8 cellular contexts compared by ENCODE assay signal in the genomic region with DNA sequence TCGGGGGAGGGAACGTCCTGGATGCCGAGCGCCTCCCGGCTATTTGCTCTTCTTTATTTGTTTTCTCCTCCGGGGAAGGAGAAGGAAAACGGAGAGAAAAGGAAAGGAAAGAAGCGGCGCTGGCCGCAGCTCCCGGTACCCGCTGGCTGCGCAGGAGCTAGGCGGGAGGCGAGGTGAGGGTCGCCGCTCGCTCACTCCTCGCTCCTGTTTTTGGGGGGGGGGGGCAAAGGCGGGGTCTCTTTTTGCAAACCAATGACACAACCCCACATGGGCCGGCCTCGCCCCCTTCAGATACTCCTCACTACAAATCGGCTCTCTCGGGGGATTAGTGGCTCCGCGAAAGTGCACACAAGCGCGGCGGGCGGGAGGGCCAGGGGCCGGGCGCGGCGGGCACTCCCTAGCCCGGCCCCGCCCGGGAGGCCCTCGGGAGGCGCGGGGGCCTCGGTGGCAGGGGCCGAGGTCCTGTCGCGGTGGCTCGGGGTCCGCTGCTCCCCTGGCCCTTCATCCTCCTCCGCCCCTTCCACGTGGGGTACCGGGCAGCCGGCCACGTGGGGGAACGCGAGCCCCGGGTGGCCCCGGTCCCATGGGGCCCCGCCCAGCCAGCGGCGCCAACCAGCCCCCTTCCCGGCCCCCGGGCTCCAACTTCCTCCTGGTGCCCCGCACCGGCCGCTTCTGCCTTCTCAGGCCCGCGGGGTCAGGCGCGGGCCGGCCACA. TPM values are rescaled to one million over a fixed set of nuclear protein-coding genes. Genes with fewer than 3 reads are reported as not detected.
A peak's percentile ranks its signal among the peaks of the same experiment; 100 is the strongest.
DNase-seq lines count a peak whose midpoint lies in the region; ATAC-seq and TF ChIP-seq lines count a peak whose summit lies in the region.

No MANE protein-coding gene starts in this region.

- no peaks in the 10 kb centered on the region for H3K9me3 ChIP-seq in SK-N-SH
- no peaks in the 10 kb centered on the region for H3K9me3 ChIP-seq in smooth muscle cell (replicated peaks; ENCODE audit: low read depth)

- H3K4me3 ChIP-seq in SK-N-SH (ENCODE audit: low read depth in 2 of 2, low read length in 1 of 2): peak overlapping the region; percentile 69 to 79
- H3K4me3 ChIP-seq in coronary artery: peak overlapping the region; percentile 99
- H3K4me3 ChIP-seq in kidney epithelial cell (ENCODE audit: low read depth, low read length): peak overlapping the region; percentile 82
- peak overlapping the region; percentile 93 for H3K4me3 ChIP-seq in smooth muscle cell

- H3K4me1 ChIP-seq in SK-N-SH (ENCODE audit: control insufficient read depth in 1 of 2, insufficient read depth in 2 of 2, low read depth in 1 of 2, low read length in 1 of 2) (peaks cover 18 to 24% of the 10 kb centered on the region in 2 experiments), smooth muscle cell (ENCODE audit: low read depth) (peaks cover 35% of the 10 kb centered on the region)

- peak overlapping the region; percentile 86 for H2AFZ ChIP-seq in SK-N-SH (ENCODE audit: low read depth)
- H2AFZ ChIP-seq in smooth muscle cell (ENCODE audit: low read depth): peak overlapping the region; percentile 86

- TF ChIP-seq CTCF in SK-N-SH (IDR thresholded peaks at IDR 0.05) (no peak), coronary artery (IDR thresholded peaks at IDR 0.05) (no peak), kidney epithelial cell (IDR thresholded peaks at IDR 0.05; ENCODE audit: insufficient read depth, low read length, poor library complexity, severe bottlenecking) (peak; percentile 43), smooth muscle cell (IDR thresholded peaks at IDR 0.05; ENCODE audit: borderline replicate concordance, insufficient read depth, poor library complexity, severe bottlenecking) (peak; percentile 36)

- H4K20me1 ChIP-seq in SK-N-SH (ENCODE audit: insufficient read depth) (peaks cover 19% of the 10 kb centered on the region), smooth muscle cell (ENCODE audit: low read depth) (peaks cover 19% of the 10 kb centered on the region)

- TF ChIP-seq EP300 in SK-N-SH (IDR thresholded peaks at IDR 0.05; ENCODE audit: borderline replicate concordance in 1 of 2, low read depth in 1 of 2, low read length in 1 of 2): no peak; a peak in 1 of 4 replicates

- no peak for TF ChIP-seq RAD21 in SK-N-SH (IDR thresholded peaks at IDR 0.05; ENCODE audit: low read length)

- ATAC-seq in HG03442 (IDR thresholded peaks at IDR 0.05; ENCODE audit: unreplicated experiment): no peak

- H3K9me2 ChIP-seq in SK-N-SH: no peaks in the 10 kb centered on the region

- peak overlapping the region; percentile 93 to 98 for H3K27ac ChIP-seq in SK-N-SH (ENCODE audit: low read depth in 2 of 2, low read length in 1 of 2)
- H3K27ac ChIP-seq in coronary artery: peak overlapping the region; percentile 96 to 100
- H3K27ac ChIP-seq in smooth muscle cell (ENCODE audit: low read depth): peak overlapping the region; percentile 53

- peaks cover 15% of the 10 kb centered on the region for H3F3A ChIP-seq in SK-N-SH (replicated peaks; ENCODE audit: insufficient read depth)
- H3F3A ChIP-seq in smooth muscle cell (ENCODE audit: low read depth): peaks cover 5% of the 10 kb centered on the region

- H3K9ac ChIP-seq in SK-N-SH (peak overlapping the region; percentile 91), smooth muscle cell (ENCODE audit: low read depth) (peak overlapping the region; percentile 17)

- peak overlapping the region; percentile 94 for H3K4me2 ChIP-seq in SK-N-SH
- H3K4me2 ChIP-seq in smooth muscle cell: peak overlapping the region; percentile 99

- H3K36me3 ChIP-seq in SK-N-SH (replicated peaks in 1 of 2; ENCODE audit: control insufficient read depth in 1 of 2, insufficient read depth in 2 of 2, low read length in 1 of 2) (peaks cover 3 to 5% of the 10 kb centered on the region in 2 experiments), kidney epithelial cell (ENCODE audit: control insufficient read depth, insufficient read depth, low read length) (no peaks in the 10 kb centered on the region), smooth muscle cell (ENCODE audit: low read depth) (no peaks in the 10 kb centered on the region)

- CTCF ChIA-PET in SK-N-SH (lab: Yijun Ruan, JAX): interaction anchor here (1.2 to 1.3 kb wide), 2 partner anchors 113 to 350 kb away, joined by 3 to 4 read pairs; no protein-coding TSS in a partner anchor

- H3K27me3 ChIP-seq in SK-N-SH (ENCODE audit: insufficient read depth) (no peaks in the 10 kb centered on the region), kidney epithelial cell (ENCODE audit: control insufficient read depth, insufficient read depth, low read length) (no peaks in the 10 kb centered on the region), smooth muscle cell (ENCODE audit: low read depth) (no peaks in the 10 kb centered on the region)

- WGBS in SK-N-SH (ENCODE audit: low lambda C conversion rate): 2% methylated on average over 17 of the region's 68 CpGs
- 1% methylated on average over 38 of the region's 68 CpGs for WGBS in smooth muscle cell (ENCODE audit: low lambda C conversion rate)

- POLR2A ChIA-PET in SK-N-SH (lab: Yijun Ruan, JAX): interaction anchor here (0.7 to 1.2 kb wide), 3 partner anchors 161 to 558 kb away, joined by 3 to 6 read pairs (median 5); partner anchors contain the start of gene EDRF1

- peaks cover 36% of the 10 kb centered on the region for H3K79me2 ChIP-seq in SK-N-SH (ENCODE audit: insufficient read depth)
- peaks cover 28% of the 10 kb centered on the region for H3K79me2 ChIP-seq in smooth muscle cell (ENCODE audit: low read depth)

- DNase-seq in NCI-H2029 (lab: John Stamatoyannopoulos, UW): peak; percentile 17
- no peak for DNase-seq in NCI-H2029 treated with DMSO at 0.1 percent for 48 hours (lab: John Stamatoyannopoulos, UW)
- DNase-seq in KG1 (lab: John Stamatoyannopoulos, UW): peak; percentile 80
- peak; percentile 93 for DNase-seq in SK-N-SH
- peak; percentile 89 for DNase-seq in coronary artery (ENCODE audit: low spot score)
- DNase-seq in kidney epithelial cell (ENCODE audit: low read depth): no peak
- peak; percentile 77 for DNase-seq in smooth muscle cell (lab: John Stamatoyannopoulos, UW; ENCODE audit: unreplicated experiment)

TF ChIP-seq in SK-N-SH, 30 proteins besides CTCF, POLR2A, EP300 and RAD21 (continues in another document):
- TF ChIP-seq SIN3A (IDR thresholded peaks at IDR 0.05; ENCODE audit: borderline replicate concordance, low read depth, low read length) (0 out of 2 replicates have a peak, but pooled peaks have one; percentile 23), RCOR1 (IDR thresholded peaks at IDR 0.05; ENCODE audit: low read length) (no peak), USF2 (IDR thresholded peaks at IDR 0.05; ENCODE audit: borderline replicate concordance, low read depth, low read length) (no peak), RFX5 (IDR thresholded peaks at IDR 0.05; ENCODE audit: low read length) (no peak), EZH2phosphoT487 (IDR thresholded peaks at IDR 0.05; ENCODE audit: borderline replicate concordance, low read depth) (no peak), POLR2AphosphoS5 (IDR thresholded peaks at IDR 0.05; ENCODE audit: low read depth, low read length) (no peak), IRF3 (IDR thresholded peaks at IDR 0.05; ENCODE audit: low read depth, low read length) (no peak), SMC3 (IDR thresholded peaks at IDR 0.05; ENCODE audit: low read depth, low read length) (no peak), MXI1 (IDR thresholded peaks at IDR 0.05; ENCODE audit: low read depth, low read length) (peak; percentile 94), NRF1 (IDR thresholded peaks at IDR 0.05; ENCODE audit: low read depth, low read length) (peak; percentile 47), MEF2A (IDR thresholded peaks at IDR 0.05; ENCODE audit: borderline replicate concordance, low read depth) (no peak), RXRA (IDR thresholded peaks at IDR 0.05; ENCODE audit: borderline replicate concordance, low read depth) (0 out of 2 replicates have a peak, but pooled peaks have one; percentile 17), TCF12 (IDR thresholded peaks at IDR 0.05) (no peak), GATA2 (CRISPR knock-in tag; IDR thresholded peaks at IDR 0.05) (no peak), TAF1 (IDR thresholded peaks at IDR 0.05; ENCODE audit: borderline replicate concordance, low read depth, low read length) (peak; percentile 64; the same call in 1 of the 2 replicates), JUND (IDR thresholded peaks at IDR 0.05) (no peak), FOXM1 (IDR thresholded peaks at IDR 0.05; ENCODE audit: low read depth) (no peak), GABPA (IDR thresholded peaks at IDR 0.05; ENCODE audit: low read depth) (no peak), NFIC (IDR thresholded peaks at IDR 0.05; ENCODE audit: borderline replicate concordance) (no peak), YY1 (IDR thresholded peaks at IDR 0.05; ENCODE audit: low read depth) (no peak)
- TF ChIP-seq, protein P1, sequence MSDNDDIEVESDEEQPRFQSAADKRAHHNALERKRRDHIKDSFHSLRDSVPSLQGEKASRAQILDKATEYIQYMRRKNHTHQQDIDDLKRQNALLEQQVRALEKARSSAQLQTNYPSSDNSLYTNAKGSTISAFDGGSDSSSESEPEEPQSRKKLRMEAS (IDR thresholded peaks at IDR 0.05; ENCODE audit: low read depth): peak; percentile 72

RNA-seq across cellular contexts. Expression of gene CTBP2, which starts 0.7 kb away (rescaled TPM):
- polyA plus RNA-seq in SK-N-SH (2012; rRNA removed): 51.5 and 69.7 TPM in 2 replicates
- polyA plus RNA-seq in SK-N-SH (2012; cell fraction: cytosol; rRNA removed): 41.0 and 63.0 TPM in 2 replicates
- polyA plus RNA-seq in SK-N-SH (2012; cell fraction: nucleus; rRNA removed): 128 and 129 TPM in 2 replicates
- total RNA-seq in kidney epithelial cell: 124 and 136 TPM in 2 replicates
- total RNA-seq in smooth muscle cell: 38.6 and 49.9 TPM in 2 replicates
- polyA plus RNA-seq in smooth muscle cell: 69.5 and 79.8 TPM in 2 replicates

Comparison
In these comparisons a context has a peak if more than half of its experiments do, and no peak if none do; other contexts are left out.
1. DNase-seq: peak in NCI-H2029 (single experiment), KG1 (single experiment), SK-N-SH (single experiment), coronary artery (single experiment) and smooth muscle cell (single experiment); none in NCI-H2029 treated with DMSO at 0.1 percent for 48 hours (single experiment) and kidney epithelial cell (single experiment).
2. CTCF ChIP-seq: peak in kidney epithelial cell (single experiment) and smooth muscle cell (single experiment); none in SK-N-SH (single experiment) and coronary artery (single experiment).
3. Peak in every context shown above with its lines, with median percentiles within 50 percentile points of each other: H3K27ac ChIP-seq and H3K4me3 ChIP-seq.